ENCODE assay signal across 17 cellular contexts in the genomic region with DNA sequence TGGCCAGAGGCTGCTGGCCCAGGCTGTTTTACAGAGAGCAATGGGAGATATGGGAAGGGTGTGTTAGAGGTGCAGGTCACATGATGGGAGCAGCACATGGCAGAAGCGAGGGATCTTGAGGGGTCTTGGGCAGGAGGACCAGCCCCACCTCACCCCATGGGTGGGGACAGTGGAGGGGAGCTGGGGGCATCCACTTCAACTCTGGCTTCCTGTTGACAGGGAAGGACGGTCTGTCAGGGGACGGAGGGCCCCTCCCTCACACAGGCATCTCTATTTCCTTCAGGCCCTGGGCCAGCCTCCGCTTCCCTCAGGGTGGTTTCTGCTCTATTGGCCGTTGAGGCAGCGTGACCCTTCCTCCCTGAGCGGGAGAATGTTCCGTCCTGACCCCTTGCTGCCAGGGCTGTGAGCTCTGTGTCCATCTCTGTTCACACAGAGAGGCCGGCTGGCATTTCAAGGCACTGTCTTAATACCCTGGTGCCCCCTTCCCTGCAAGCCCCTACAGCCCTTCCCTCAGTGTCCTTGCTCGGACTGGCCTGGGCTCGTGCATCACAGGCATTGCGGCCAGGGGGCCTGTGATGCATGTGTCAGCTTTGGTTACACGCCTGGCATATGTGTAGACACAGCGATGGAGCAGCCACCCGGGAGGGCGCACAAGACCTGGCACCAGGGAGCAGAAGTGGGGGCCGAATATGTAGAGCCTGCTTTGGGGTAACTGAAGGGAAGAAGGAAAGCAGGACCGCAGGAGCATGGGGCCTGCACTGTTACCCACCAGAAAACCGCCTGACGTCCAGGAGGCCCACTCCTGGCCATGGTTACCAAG. TPM values are rescaled to one million over a fixed set of nuclear protein-coding genes. Genes with fewer than 3 reads are reported as not detected.
"Had no signal": no experiment of that assay in that cellular context is flagged by ENCODE, and none has a peak within 500 bp of the region (broad histone marks: within the 10 kb centered on the region; RNA-seq: fewer than 3 reads in every experiment).

No MANE protein-coding gene starts in this region.

- H3K27ac Mint-ChIP-seq: activated CD8-positive, alpha-beta T cell treated with anti-CD3 and anti-CD28 coated beads, Interleukin-2, amount 10 ng/mL, durations not matched to agents 7 days and 5 days; activated naive CD4-positive, alpha-beta T cell treated with anti-CD3 and anti-CD28 coated beads, Interleukin-2, amount 10 ng/mL, durations not matched to agents 7 days and 5 days; activated T-helper 17 cell treated with anti-CD3 and anti-CD28 coated beads, Interleukin-2, amount 50 U/mL, for 72 hours; natural killer cell; stimulated activated naive B cell treated with anti-CD40 and anti-IgM and Interleukin-4, amounts not matched to agents 10 μg/mL and 1 μg/mL and 100 μg/mL, for 72 hours; T-helper 17 cell had no signal

- ATAC-seq: activated CD8-positive, alpha-beta T cell treated with anti-CD3 and anti-CD28 coated beads, Interleukin-2, amount 10 ng/mL, durations not matched to agents 7 days and 5 days; activated T-helper 17 cell treated with anti-CD3 and anti-CD28 coated beads, Interleukin-2, amount 50 U/mL, for 72 hours; natural killer cell; stimulated activated naive B cell treated with anti-CD40 and anti-IgM and Interleukin-4, amounts not matched to agents 10 μg/mL and 1 μg/mL and 100 μg/mL, for 72 hours; T-helper 17 cell had no signal

- H3K27me3 ChIP-seq: dorsolateral prefrontal cortex, esophagus muscularis mucosa had no signal

- H3K36me3 Mint-ChIP-seq: activated naive CD4-positive, alpha-beta T cell treated with anti-CD3 and anti-CD28 coated beads, Interleukin-2, amount 10 ng/mL, durations not matched to agents 7 days and 5 days; natural killer cell; stimulated activated naive B cell treated with anti-CD40 and anti-IgM and Interleukin-4, amounts not matched to agents 10 μg/mL and 1 μg/mL and 100 μg/mL, for 72 hours had no signal

- H3K27ac ChIP-seq: esophagus muscularis mucosa, WERI-Rb-1 had no signal

- H3K4me1 Mint-ChIP-seq: activated naive CD4-positive, alpha-beta T cell treated with anti-CD3 and anti-CD28 coated beads, Interleukin-2, amount 10 ng/mL, durations not matched to agents 7 days and 5 days had no signal

- H3K4me3 Mint-ChIP-seq: activated CD8-positive, alpha-beta T cell treated with anti-CD3 and anti-CD28 coated beads, Interleukin-2, amount 10 ng/mL, durations not matched to agents 7 days and 5 days; activated naive CD4-positive, alpha-beta T cell treated with anti-CD3 and anti-CD28 coated beads, Interleukin-2, amount 10 ng/mL, durations not matched to agents 7 days and 5 days; activated T-helper 17 cell treated with anti-CD3 and anti-CD28 coated beads, Interleukin-2, amount 50 U/mL, for 72 hours; natural killer cell; stimulated activated naive B cell treated with anti-CD40 and anti-IgM and Interleukin-4, amounts not matched to agents 10 μg/mL and 1 μg/mL and 100 μg/mL, for 72 hours; T-helper 17 cell had no signal

- H3K9me3 ChIP-seq: esophagus muscularis mucosa had no signal

- H3K4me3 ChIP-seq: dorsolateral prefrontal cortex, esophagus muscularis mucosa had no signal

- DNase-seq: activated CD4-positive, alpha-beta T cell treated with anti-CD3 and anti-CD28 coated beads for 4 hours; activated CD8-positive, alpha-beta T cell treated with anti-CD3 and anti-CD28 coated beads, Interleukin-2, amount 10 ng/mL, durations not matched to agents 7 days and 5 days; activated naive CD4-positive, alpha-beta T cell treated with anti-CD3 and anti-CD28 coated beads, Interleukin-2, amount 10 ng/mL, durations not matched to agents 7 days and 5 days; activated T-cell treated with anti-CD3 and anti-CD28 coated beads for 4 hours; hippocampal formation; mesendoderm; natural killer cell; stimulated activated CD4-positive, alpha-beta T cell treated with anti-CD3 and anti-CD28 coated beads, Interleukin-2, amount 100 ng/mL, for 48 hours; stimulated activated naive B cell treated with anti-CD40 and anti-IgM and Interleukin-4, amounts not matched to agents 10 μg/mL and 1 μg/mL and 100 μg/mL, for 72 hours; T-helper 17 cell; trophoblast cell; WERI-Rb-1 had no signal

- H3K9me3 Mint-ChIP-seq: activated naive CD4-positive, alpha-beta T cell treated with anti-CD3 and anti-CD28 coated beads, Interleukin-2, amount 10 ng/mL, durations not matched to agents 7 days and 5 days; natural killer cell had no signal

RNA-seq across cellular contexts. Expression of a gene that starts 31.8 kb away (rescaled TPM):
- total RNA-seq: activated CD8-positive, alpha-beta T cell treated with anti-CD3 and anti-CD28 coated beads, Interleukin-2, amount 10 ng/mL, durations not matched to agents 7 days and 5 days; activated T-helper 17 cell treated with anti-CD3 and anti-CD28 coated beads, Interleukin-2, amount 50 U/mL, for 72 hours; astrocyte; natural killer cell had no signal
- polyA plus RNA-seq: keratinocyte had no signal
